Comparison of ENCODE assay signal across 8 cellular contexts in the genomic region with DNA sequence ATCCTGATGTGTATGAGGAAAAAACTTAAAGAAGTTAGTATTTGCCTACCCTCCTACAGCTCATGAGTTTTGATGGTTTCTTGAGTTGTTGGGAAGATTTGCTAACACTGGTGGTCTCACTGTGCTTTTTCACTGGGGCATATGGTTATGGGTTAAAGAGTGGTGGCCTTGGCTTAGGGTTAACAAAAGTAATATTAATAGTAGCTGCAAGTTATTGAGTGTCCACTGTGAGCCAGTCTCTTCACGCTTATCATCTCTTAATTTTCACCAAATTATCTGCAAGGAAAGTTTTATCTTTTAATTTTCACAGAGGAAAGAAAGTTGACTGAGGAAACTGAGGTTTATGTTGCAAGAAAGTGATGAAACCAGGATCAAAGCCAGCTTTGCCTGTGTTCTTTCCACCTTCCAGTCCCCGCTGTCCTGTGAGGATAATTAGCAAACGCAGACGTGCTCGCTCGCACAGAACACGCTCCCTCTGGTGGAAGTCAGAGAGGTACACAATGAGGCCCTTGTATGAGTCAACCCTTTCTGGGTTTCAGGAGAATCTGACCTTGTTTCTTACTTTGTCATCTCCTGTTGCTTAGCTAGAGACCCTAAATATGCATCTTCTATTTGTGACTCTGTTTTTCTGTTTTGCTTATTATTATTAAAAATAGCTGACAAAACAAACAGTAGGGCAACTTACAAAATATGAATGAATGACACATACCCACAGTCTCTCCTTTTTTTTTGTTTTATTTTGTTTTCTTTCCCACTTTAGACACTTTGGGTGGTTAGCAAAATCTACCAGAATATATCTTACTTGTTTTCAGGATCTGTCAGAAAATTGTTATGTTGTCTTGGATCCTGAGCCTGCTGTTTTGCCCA.
DNase-seq lines count a peak whose midpoint lies in the region; ATAC-seq and TF ChIP-seq lines count a peak whose summit lies in the region.

No MANE protein-coding gene starts in this region.

- intact Hi-C loops in lower leg skin (cut with DNase I; ENCODE audit: low total_unique reads): no loop called here

- no peak for TF ChIP-seq POLR2A in lower leg skin (IDR thresholded peaks at IDR 0.05)

- H3K4me3 ChIP-seq in choroid plexus epithelial cell (ENCODE audit: low read depth, low read length) (no peak overlapping the region), lower leg skin (ENCODE audit: low read depth, poor library complexity, severe bottlenecking) (no peak overlapping the region)

- TF ChIP-seq CTCF in choroid plexus epithelial cell (conservative IDR thresholded peaks at IDR 0.05; ENCODE audit: low read depth, low read length) (peak; percentile 95), lower leg skin (IDR thresholded peaks at IDR 0.05) (no peak)

- 11 to 12% methylated on average over 7 of the region's 7 CpGs for WGBS in lower leg skin, 2 donors

- ATAC-seq in GM18517 (IDR thresholded peaks at IDR 0.05; ENCODE audit: unreplicated experiment) (peak; percentile 80), HG02981 (IDR thresholded peaks at IDR 0.05; ENCODE audit: unreplicated experiment) (peak; percentile 93)

- DNase-seq in AG08396 (ENCODE audit: low spot score): peak; percentile 64
- peak; percentile 43 for DNase-seq in NCI-H2171 treated with DMSO at 0.1 percent for 48 hours (lab: John Stamatoyannopoulos, UW)
- peak; percentile 31 for DNase-seq in activated CD4-positive, CD25-positive, alpha-beta regulatory T cell treated with anti-CD3 and anti-CD28 coated beads, Interleukin-2, amount 50 U/mL, for 72 hours
- DNase-seq in choroid plexus epithelial cell (ENCODE audit: low read depth): peak; percentile 86
- DNase-seq in lower leg skin (ENCODE audit: low spot score in 2 of 2): peak; percentile 71 to 91
- peak; percentile 7 for DNase-seq in stimulated activated CD8-positive, alpha-beta memory T cell treated with anti-CD3 and anti-CD28 coated beads, Interleukin-15, amount 100 ng/mL, for 1 hour (ENCODE audit: low read depth)

Comparison
In these comparisons a context has a peak if more than half of its experiments do, and no peak if none do; other contexts are left out.
1. DNase-seq: peak in every context shown above with its lines; median percentile 86 in choroid plexus epithelial cell; 81 in lower leg skin; 64 in AG08396; 43 in NCI-H2171 treated with DMSO at 0.1 percent for 48 hours; 31 in activated CD4-positive, CD25-positive, alpha-beta regulatory T cell treated with anti-CD3 and anti-CD28 coated beads, Interleukin-2, amount 50 U/mL, for 72 hours; 7 in stimulated activated CD8-positive, alpha-beta memory T cell treated with anti-CD3 and anti-CD28 coated beads, Interleukin-15, amount 100 ng/mL, for 1 hour.